ENCODE assay signal across 11 cellular contexts in genomic region chr6:127570739-127571389, GRCh38. TPM values are rescaled to one million over a fixed set of nuclear protein-coding genes. Genes with fewer than 3 reads are reported as not detected.
DNase-seq lines count a peak whose midpoint lies in the region; ATAC-seq and TF ChIP-seq lines count a peak whose summit lies in the region.
"Had no signal": no experiment of that assay in that cellular context is flagged by ENCODE, and none has a peak within 500 bp of the region (broad histone marks: within the 10 kb centered on the region; RNA-seq: fewer than 3 reads in every experiment).

No MANE protein-coding gene starts in this region.

- no peak for TF ChIP-seq POLR2A in IMR-90 (IDR thresholded peaks at IDR 0.05; ENCODE audit: low read depth, low read length)

- no peak overlapping the region for H3K4me3 ChIP-seq in IMR-90 (ENCODE audit: insufficient read depth, low read depth, low read length)
- H3K4me3 ChIP-seq: ovary had no signal

- H2BK5ac ChIP-seq in IMR-90 (ENCODE audit: low read depth, low read length, poor library complexity, severe bottlenecking): no peak overlapping the region

- H3K36me3 Mint-ChIP-seq in activated naive CD4-positive, alpha-beta T cell treated with anti-CD3 and anti-CD28 coated beads, Interleukin-2, amount 50 U/mL, for 24 hours: no peaks in the 10 kb centered on the region
- H3K36me3 Mint-ChIP-seq in activated naive CD4-positive, alpha-beta T cell treated with anti-CD3 and anti-CD28 coated beads for 36 hours (ENCODE audit: low read depth): no peaks in the 10 kb centered on the region
- H3K36me3 Mint-ChIP-seq: immature natural killer cell had no signal

- no TSS peak for BruUV-seq in IMR-90 (replicated peaks; lab: Mats Ljungman, UMichigan)

- H4K5ac ChIP-seq in IMR-90 (ENCODE audit: low read depth, low read length): no peak overlapping the region

- H2BK20ac ChIP-seq in IMR-90 (ENCODE audit: low read depth, low read length): no peak overlapping the region

- WGBS in IMR-90 (ENCODE audit: extremely low coverage in 2 of 2, insufficient read length in 1 of 2), 2 experiments: no CpG with 5 or more reads among the region's 1 CpG

- H3K27ac Mint-ChIP-seq in activated naive CD4-positive, alpha-beta T cell treated with anti-CD3 and anti-CD28 coated beads, Interleukin-2, amount 50 U/mL, for 24 hours: peak overlapping the region; percentile 76
- H3K27ac Mint-ChIP-seq in activated naive CD4-positive, alpha-beta T cell treated with anti-CD3 and anti-CD28 coated beads for 36 hours: no peak overlapping the region
- H3K27ac Mint-ChIP-seq: immature natural killer cell had no signal

- H3K9me3 Mint-ChIP-seq in activated naive CD4-positive, alpha-beta T cell treated with anti-CD3 and anti-CD28 coated beads, Interleukin-2, amount 50 U/mL, for 24 hours: no peaks in the 10 kb centered on the region
- no peaks in the 10 kb centered on the region for H3K9me3 Mint-ChIP-seq in activated naive CD4-positive, alpha-beta T cell treated with anti-CD3 and anti-CD28 coated beads for 36 hours
- H3K9me3 Mint-ChIP-seq: immature natural killer cell had no signal

- peaks cover 19% of the 10 kb centered on the region for H3K4me1 Mint-ChIP-seq in activated naive CD4-positive, alpha-beta T cell treated with anti-CD3 and anti-CD28 coated beads, Interleukin-2, amount 50 U/mL, for 24 hours
- peaks cover 19% of the 10 kb centered on the region for H3K4me1 Mint-ChIP-seq in activated naive CD4-positive, alpha-beta T cell treated with anti-CD3 and anti-CD28 coated beads for 36 hours (ENCODE audit: low read depth)
- H3K4me1 Mint-ChIP-seq: immature natural killer cell had no signal

- no peak overlapping the region for H2AFZ ChIP-seq in IMR-90 (replicated peaks; ENCODE audit: low read length, poor library complexity)

- no peaks in the 10 kb centered on the region for H3K9me1 ChIP-seq in IMR-90 (ENCODE audit: insufficient read depth, low read length)

- no peak overlapping the region for H3K14ac ChIP-seq in IMR-90 (replicated peaks; ENCODE audit: low read depth, low read length)

- POLR2A ChIA-PET in IMR-90 (lab: Charles Lee; ENCODE audit: unreplicated experiment): no interaction called here

- CTCF ChIA-PET in activated naive CD4-positive, alpha-beta T cell treated with anti-CD3 and anti-CD28 coated beads for 36 hours (lab: Charles Lee): interaction anchor here (1.1 kb wide), 1 partner anchor 32 kb away, joined by 3 read pairs; no protein-coding TSS in a partner anchor
- CTCF ChIA-PET in IMR-90 (lab: Yijun Ruan, JAX): no interaction called here

- no peak overlapping the region for H3K9ac ChIP-seq in IMR-90 (ENCODE audit: low read depth, low read length)

- no peak for TF ChIP-seq RAD21 in IMR-90 (IDR thresholded peaks at IDR 0.05; ENCODE audit: low read length)

- peak overlapping the region; percentile 56 for H3K4me3 Mint-ChIP-seq in activated naive CD4-positive, alpha-beta T cell treated with anti-CD3 and anti-CD28 coated beads, Interleukin-2, amount 50 U/mL, for 24 hours
- H3K4me3 Mint-ChIP-seq in activated naive CD4-positive, alpha-beta T cell treated with anti-CD3 and anti-CD28 coated beads for 36 hours: no peak overlapping the region
- H3K4me3 Mint-ChIP-seq: immature natural killer cell had no signal

- no peaks in the 10 kb centered on the region for H4K20me1 ChIP-seq in IMR-90 (ENCODE audit: insufficient read depth, low read length)

- H3K4ac ChIP-seq in IMR-90 (ENCODE audit: low read depth, low read length): no peak overlapping the region

- H3K23ac ChIP-seq in IMR-90 (ENCODE audit: low read depth, low read length): no peak overlapping the region

- H3K36me3 ChIP-seq in IMR-90 (ENCODE audit: control insufficient read depth, insufficient read depth, low read length): no peaks in the 10 kb centered on the region
- H3K36me3 ChIP-seq: ovary had no signal

- no peak overlapping the region for H2AK5ac ChIP-seq in IMR-90 (ENCODE audit: low read depth, low read length)

- H3K4me1 ChIP-seq in IMR-90 (ENCODE audit: control insufficient read depth, insufficient read depth, low read length): no peaks in the 10 kb centered on the region

- no peak overlapping the region for H2AK9ac ChIP-seq in IMR-90 (replicated peaks; ENCODE audit: low read depth, low read length, poor library complexity)

- H3K27me3 Mint-ChIP-seq in activated naive CD4-positive, alpha-beta T cell treated with anti-CD3 and anti-CD28 coated beads, Interleukin-2, amount 50 U/mL, for 24 hours: no peaks in the 10 kb centered on the region
- no peaks in the 10 kb centered on the region for H3K27me3 Mint-ChIP-seq in activated naive CD4-positive, alpha-beta T cell treated with anti-CD3 and anti-CD28 coated beads for 36 hours (ENCODE audit: low read depth)

- H3K27ac ChIP-seq in IMR-90 (ENCODE audit: insufficient read depth, low read length): no peak overlapping the region
- H3K27ac ChIP-seq: ovary had no signal

- no peak overlapping the region for H4K8ac ChIP-seq in IMR-90 (ENCODE audit: low read depth in 2 of 2, low read length in 2 of 2)

- H3K18ac ChIP-seq in IMR-90 (ENCODE audit: low read depth, low read length): no peak overlapping the region

- H3K56ac ChIP-seq in IMR-90 (ENCODE audit: extremely low read depth, insufficient read depth, low read length): no peak overlapping the region

- no peaks in the 10 kb centered on the region for H3K9me3 ChIP-seq in IMR-90 (ENCODE audit: control insufficient read depth, insufficient read depth, low read length)
- H3K9me3 ChIP-seq: ovary had no signal

- H2BK120ac ChIP-seq in IMR-90 (ENCODE audit: low read depth, low read length): no peak overlapping the region

- no peak for TF ChIP-seq CTCF in IMR-90 (conservative IDR thresholded peaks at IDR 0.05; ENCODE audit: low read depth, low read length)

- intact Hi-C loops in activated naive CD4-positive, alpha-beta T cell treated with anti-CD3 and anti-CD28 coated beads for 36 hours (cut with micrococcal nuclease): loop anchor here (1.0 to 2.0 kb wide), 3 partner anchors 55 to 1086 kb away; no protein-coding TSS in a partner anchor
- intact Hi-C loops in IMR-90 (cut with micrococcal nuclease): no loop called here

- peak; percentile 90 for ATAC-seq in HG02642 (IDR thresholded peaks at IDR 0.05; ENCODE audit: poor library complexity, unreplicated experiment)
- ATAC-seq in IMR-90 (ENCODE audit: low read depth): no peak
- peak; percentile 80 for ATAC-seq in stimulated activated naive CD8-positive, alpha-beta T cell treated with anti-CD3 and anti-CD28 coated beads, Interleukin-15, Interleukin-2, amounts not matched to agents 100 U/mL and 50 U/mL, for 24 hours

- no peaks in the 10 kb centered on the region for H3K27me3 ChIP-seq in IMR-90 (ENCODE audit: control insufficient read depth, insufficient read depth, low read length)
- H3K27me3 ChIP-seq: ovary had no signal

- no peak overlapping the region for H4K91ac ChIP-seq in IMR-90 (ENCODE audit: insufficient read depth, low read depth, low read length)

- no peaks in the 10 kb centered on the region for H3K79me1 ChIP-seq in IMR-90 (ENCODE audit: low read depth in 1 of 2, low read length in 2 of 2)

- H3K4me2 ChIP-seq in IMR-90 (ENCODE audit: low read depth, low read length): no peak overlapping the region

- dilution Hi-C loops in IMR-90 (cut with HindIII; ENCODE audit: low sequenced_read_pairs, unreplicated experiment): no loop called here

- in situ Hi-C loops in IMR-90 (cut with MboI; ENCODE audit: low sequenced_read_pairs): no loop called here

- DNase-seq in activated naive CD4-positive, alpha-beta T cell treated with anti-CD3 and anti-CD28 coated beads for 36 hours: no peak
- DNase-seq in IMR-90 (peak; percentile 13), HuH-7 (ENCODE audit: low spot score) (no peak), retina (no peak), NCI-H1930 (lab: John Stamatoyannopoulos, UW) (no peak)
- DNase-seq in stimulated activated naive CD8-positive, alpha-beta T cell treated with anti-CD3 and anti-CD28 coated beads, Interleukin-15, Interleukin-2, amounts not matched to agents 100 U/mL and 50 U/mL, for 24 hours: no peak
- DNase-seq: effector CD8-positive, alpha-beta T cell; immature natural killer cell; ovary had no signal

- H2BK15ac ChIP-seq in IMR-90 (ENCODE audit: low read depth, low read length): no peak overlapping the region

TF ChIP-seq in IMR-90, 13 proteins besides CTCF, POLR2A, EP300 and RAD21:
- TF ChIP-seq CEBPB (IDR thresholded peaks at IDR 0.05; ENCODE audit: low read depth, low read length) (peak; percentile 37; the same call in 1 of the 2 replicates), ELK1 (IDR thresholded peaks at IDR 0.05; ENCODE audit: borderline replicate concordance, low read depth, low read length) (no peak)

RNA-seq across cellular contexts. Expression of gene C6orf58, which starts 6.1 kb away (rescaled TPM):
- not detected for total RNA-seq in activated naive CD4-positive, alpha-beta T cell treated with anti-CD3 and anti-CD28 coated beads for 36 hours
- not detected in 2 replicates for total RNA-seq in IMR-90 (2012; rRNA removed)
- 0.09 TPM in 1 of 2 replicates, not detected in the other for polyA plus RNA-seq in IMR-90 (2012; rRNA removed)
- polyA plus RNA-seq in IMR-90 (2012; cell fraction: cytosol; rRNA removed): not detected in 2 replicates
- polyA plus RNA-seq in IMR-90 (2012; cell fraction: nucleus; rRNA removed; ENCODE audit: low replicate concordance): not detected in 2 replicates
- polyA plus RNA-seq: immature natural killer cell, ovary had no signal
